Comparison of ENCODE assay signal across 8 cellular contexts in genomic region chr17:28406478-28406824, GRCh38. TPM values are rescaled to one million over a fixed set of nuclear protein-coding genes. Genes with fewer than 3 reads are reported as not detected.
DNase-seq lines count a peak whose midpoint lies in the region; ATAC-seq and TF ChIP-seq lines count a peak whose summit lies in the region.

No MANE protein-coding gene starts in this region.

- H3K4me2 ChIP-seq in neural cell (ENCODE audit: low read length) = peak overlapping the region; percentile 73

- intact Hi-C loops in Panc1 (cut with micrococcal nuclease; ENCODE audit: unreplicated experiment) = no loop called here

- ATAC-seq in Panc1 (peak; percentile 38), HG02623 (IDR thresholded peaks at IDR 0.05; ENCODE audit: unreplicated experiment) (no peak)

- H3K4me3 ChIP-seq in Panc1 (ENCODE audit: low read depth in 2 of 2, low read length in 2 of 2) (peak overlapping the region; percentile 59 to 73), neural cell (ENCODE audit: low read length) (peak overlapping the region; percentile 78)

- TF ChIP-seq CTCF in Panc1 (IDR thresholded peaks at IDR 0.05) = no peak
- TF ChIP-seq CTCF in neural cell (IDR thresholded peaks at IDR 0.05; ENCODE audit: poor library complexity, severe bottlenecking) = no peak

- BruUV-seq in Panc1 (replicated peaks; lab: Mats Ljungman, UMichigan) = no TSS peak

- peak overlapping the region; percentile 65 for H2AFZ ChIP-seq in neural cell (ENCODE audit: low read depth, low read length)

- H3K27ac ChIP-seq in Panc1 (ENCODE audit: low read length) (peak overlapping the region; percentile 4; the same call in 1 of the 2 replicates), epithelial cell of prostate (peak overlapping the region; percentile 62), neural cell (ENCODE audit: low read length) (no peak overlapping the region)

- DNase-seq in NCI-H2227 (lab: John Stamatoyannopoulos, UW; ENCODE audit: unreplicated experiment) = peak; percentile 32
- DNase-seq in NCI-H2227 treated with DMSO at 0.1 percent for 48 hours (lab: John Stamatoyannopoulos, UW) = no peak
- DNase-seq in Panc1 (ENCODE audit: low read depth, low spot score) = no peak
- DNase-seq in epithelial cell of prostate (ENCODE audit: low read depth, low spot score) = no peak
- no peak for DNase-seq in stimulated activated CD4-positive, alpha-beta T cell treated with anti-CD3 and anti-CD28 coated beads, Interleukin-12 subunit alpha, Interleukin-12 subunit beta, amount 100 ng/mL, for 4 hours
- DNase-seq in mesenteric fat pad (ENCODE audit: low spot score) = no peak

- peaks cover 4% of the 10 kb centered on the region for H3F3A ChIP-seq in neural cell (ENCODE audit: insufficient read depth, low read length, poor library complexity, severe bottlenecking)

- H3K27me3 ChIP-seq in Panc1 (ENCODE audit: control insufficient read depth, insufficient read depth, low read length) (no peaks in the 10 kb centered on the region), neural cell (ENCODE audit: insufficient read depth, low read depth, low read length) (no peaks in the 10 kb centered on the region)

- CTCF ChIA-PET in Panc1 (lab: Charles Lee) = interaction anchor here (1.1 kb wide), 1 partner anchor 10 kb away, joined by 4 read pairs; no protein-coding TSS in a partner anchor

- POLR2A ChIA-PET in Panc1 (lab: Charles Lee) = no interaction called here

- H3K79me2 ChIP-seq in neural cell (replicated peaks; ENCODE audit: insufficient read depth, low read length) = no peaks in the 10 kb centered on the region

- H3K9ac ChIP-seq in neural cell (ENCODE audit: low read length) = peak overlapping the region; percentile 69

- H3K9me2 ChIP-seq in neural cell (ENCODE audit: insufficient read depth, low read length) = no peaks in the 10 kb centered on the region

- no peaks in the 10 kb centered on the region for H3K36me3 ChIP-seq in Panc1 (ENCODE audit: control insufficient read depth, insufficient read depth, low read length)
- no peaks in the 10 kb centered on the region for H3K36me3 ChIP-seq in neural cell (ENCODE audit: insufficient read depth, low read length)

- peaks cover 8% of the 10 kb centered on the region for H3K4me1 ChIP-seq in Panc1 (ENCODE audit: control insufficient read depth, insufficient read depth, low read length)

- in situ Hi-C loops in Panc1 (cut with HindIII; ENCODE audit: low pct_unique_long_range_greater_than_20kb, low sequenced_read_pairs) = no loop called here

- TF ChIP-seq EP300 in neural cell (conservative IDR thresholded peaks at IDR 0.05; ENCODE audit: poor library complexity, severe bottlenecking) = no peak

- TF ChIP-seq RAD21 in neural cell (conservative IDR thresholded peaks at IDR 0.05) = no peak

- H3K9me3 ChIP-seq in Panc1 (ENCODE audit: control insufficient read depth, insufficient read depth, low read depth, low read length) (no peaks in the 10 kb centered on the region), neural cell (ENCODE audit: low read length) (no peaks in the 10 kb centered on the region)

- no peaks in the 10 kb centered on the region for H4K20me1 ChIP-seq in neural cell (ENCODE audit: insufficient read depth)

TF ChIP-seq in neural cell, 6 proteins besides CTCF, POLR2A, EP300 and RAD21:
- TF ChIP-seq POLR2AphosphoS5 (IDR thresholded peaks at IDR 0.05) (peak; percentile 9), MXI1 (conservative IDR thresholded peaks at IDR 0.05; ENCODE audit: poor library complexity, severe bottlenecking) (no peak), SMC3 (conservative IDR thresholded peaks at IDR 0.05; ENCODE audit: poor library complexity) (no peak)

RNA-seq across cellular contexts. Expression of gene SLC46A1, which starts 0.4 kb away (rescaled TPM):
- 16.9 TPM for total RNA-seq in Panc1 (2021; ENCODE audit: unreplicated experiment)
- 12.0 TPM for polyA plus RNA-seq in Panc1 (2012; ENCODE audit: insufficient read length)
- polyA plus RNA-seq in neural cell = 12.3 and 15.3 TPM in 2 replicates
- polyA minus RNA-seq in neural cell = 17.3 and 20.8 TPM in 2 replicates
- 13.0 TPM for total RNA-seq in mesenteric fat pad

RNA-seq across cellular contexts. Expression of gene SARM1, which starts 35.0 kb away (rescaled TPM):
- 17.4 TPM for total RNA-seq in Panc1 (2021; ENCODE audit: unreplicated experiment)
- polyA plus RNA-seq in Panc1 (2012; ENCODE audit: insufficient read length) = 16.8 TPM
- polyA plus RNA-seq in neural cell = 21.6 and 23.9 TPM in 2 replicates
- polyA minus RNA-seq in neural cell = 42.6 and 44.7 TPM in 2 replicates
- total RNA-seq in mesenteric fat pad = 10.7 TPM

RNA-seq across cellular contexts. Expression of gene VTN, which starts 36.3 kb away (rescaled TPM):
- total RNA-seq in Panc1 (2021; ENCODE audit: unreplicated experiment) (2.3 TPM), mesenteric fat pad (2.1 TPM)
- 2.4 TPM for polyA plus RNA-seq in Panc1 (2012; ENCODE audit: insufficient read length)
- polyA plus RNA-seq in neural cell = 1.2 and 1.5 TPM in 2 replicates
- 0.73 and 1.0 TPM in 2 replicates for polyA minus RNA-seq in neural cell

RNA-seq across cellular contexts. Expression of gene SEBOX, which starts 41.5 kb away (rescaled TPM):
- total RNA-seq in Panc1 (2021; ENCODE audit: unreplicated experiment) (not detected), mesenteric fat pad (not detected)
- not detected for polyA plus RNA-seq in Panc1 (2012; ENCODE audit: insufficient read length)
- not detected in 2 replicates for polyA plus RNA-seq in neural cell
- polyA minus RNA-seq in neural cell = not detected in 2 replicates

RNA-seq across cellular contexts. Expression of gene POLDIP2, which starts 49.1 kb away (rescaled TPM):
- 175 TPM for total RNA-seq in Panc1 (2021; ENCODE audit: unreplicated experiment)
- polyA plus RNA-seq in Panc1 (2012; ENCODE audit: insufficient read length) = 163 TPM
- 75.4 and 84.0 TPM in 2 replicates for polyA plus RNA-seq in neural cell
- 50.6 and 50.9 TPM in 2 replicates for polyA minus RNA-seq in neural cell
- 79.3 TPM for total RNA-seq in mesenteric fat pad
